Comparison of ENCODE assay signal across 1 cellular context in the genomic region with DNA sequence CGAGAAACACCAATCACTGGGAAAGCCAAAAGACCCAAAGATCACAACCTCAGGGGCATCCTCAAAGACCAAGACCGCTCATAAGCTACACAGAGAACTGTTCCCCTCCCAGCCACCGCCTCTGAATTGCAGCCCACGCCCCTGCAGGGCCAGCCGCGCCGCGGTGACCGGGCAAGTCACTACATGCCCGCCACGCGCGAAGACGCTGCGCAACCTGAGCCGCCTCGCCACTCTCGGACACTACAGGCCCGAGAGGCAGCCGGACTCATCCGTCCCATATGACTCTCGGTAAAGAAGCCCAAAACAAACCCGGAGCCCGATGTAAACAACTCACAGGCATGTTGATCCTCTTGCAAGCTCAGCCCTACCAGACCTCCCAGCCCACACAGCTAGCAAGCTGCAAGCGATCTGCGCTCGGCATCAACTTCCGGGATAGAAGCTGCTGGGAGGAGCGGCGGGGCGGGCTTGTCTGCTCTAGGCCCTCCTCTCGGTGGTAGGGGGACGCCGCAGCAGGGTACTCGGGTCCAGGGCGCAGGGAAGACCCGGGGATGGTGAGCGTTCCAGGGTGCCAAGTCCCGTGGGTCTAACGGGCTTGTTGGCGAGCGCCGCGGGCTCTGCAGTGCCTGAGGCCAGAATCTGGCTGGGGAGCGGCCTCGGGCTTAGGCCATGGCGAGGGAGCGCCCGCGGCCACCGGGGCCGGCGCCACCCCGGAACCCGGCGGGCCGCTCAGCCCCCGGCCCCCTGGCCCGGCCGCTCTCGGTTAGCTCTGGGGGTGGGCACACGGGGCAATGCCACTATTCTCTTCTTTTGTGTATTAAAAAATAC.
A peak's percentile ranks its signal among the peaks of the same experiment; 100 is the strongest.
TF ChIP-seq lines count a peak whose summit lies in the region.

Gene RPS27L, minus strand, starts transcription at position 412 of the 825 bp plus-strand sequence. Its CDS starts 72 bp downstream, at position 340.

TF ChIP-seq in HepG2, 621 proteins besides CTCF, POLR2A, EP300 and RAD21 (continued from another document and continues in another):
- TF ChIP-seq, protein P1, sequence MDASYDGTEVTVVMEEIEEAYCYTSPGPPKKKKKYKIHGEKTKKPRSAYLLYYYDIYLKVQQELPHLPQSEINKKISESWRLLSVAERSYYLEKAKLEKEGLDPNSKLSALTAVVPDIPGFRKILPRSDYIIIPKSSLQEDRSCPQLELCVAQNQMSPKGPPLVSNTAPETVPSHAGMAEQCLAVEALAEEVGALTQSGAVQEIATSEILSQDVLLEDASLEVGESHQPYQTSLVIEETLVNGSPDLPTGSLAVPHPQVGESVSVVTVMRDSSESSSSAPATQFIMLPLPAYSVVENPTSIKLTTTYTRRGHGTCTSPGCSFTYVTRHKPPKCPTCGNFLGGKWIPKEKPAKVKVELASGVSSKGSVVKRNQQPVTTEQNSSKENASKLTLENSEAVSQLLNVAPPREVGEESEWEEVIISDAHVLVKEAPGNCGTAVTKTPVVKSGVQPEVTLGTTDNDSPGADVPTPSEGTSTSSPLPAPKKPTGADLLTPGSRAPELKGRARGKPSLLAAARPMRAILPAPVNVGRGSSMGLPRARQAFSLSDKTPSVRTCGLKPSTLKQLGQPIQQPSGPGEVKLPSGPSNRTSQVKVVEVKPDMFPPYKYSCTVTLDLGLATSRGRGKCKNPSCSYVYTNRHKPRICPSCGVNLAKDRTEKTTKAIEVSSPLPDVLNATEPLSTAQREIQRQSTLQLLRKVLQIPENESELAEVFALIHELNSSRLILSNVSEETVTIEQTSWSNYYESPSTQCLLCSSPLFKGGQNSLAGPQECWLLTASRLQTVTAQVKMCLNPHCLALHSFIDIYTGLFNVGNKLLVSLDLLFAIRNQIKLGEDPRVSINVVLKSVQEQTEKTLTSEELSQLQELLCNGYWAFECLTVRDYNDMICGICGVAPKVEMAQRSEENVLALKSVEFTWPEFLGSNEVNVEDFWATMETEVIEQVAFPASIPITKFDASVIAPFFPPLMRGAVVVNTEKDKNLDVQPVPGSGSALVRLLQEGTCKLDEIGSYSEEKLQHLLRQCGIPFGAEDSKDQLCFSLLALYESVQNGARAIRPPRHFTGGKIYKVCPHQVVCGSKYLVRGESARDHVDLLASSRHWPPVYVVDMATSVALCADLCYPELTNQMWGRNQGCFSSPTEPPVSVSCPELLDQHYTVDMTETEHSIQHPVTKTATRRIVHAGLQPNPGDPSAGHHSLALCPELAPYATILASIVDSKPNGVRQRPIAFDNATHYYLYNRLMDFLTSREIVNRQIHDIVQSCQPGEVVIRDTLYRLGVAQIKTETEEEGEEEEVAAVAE (CRISPR knock-in tag; IDR thresholded peaks at IDR 0.05; ENCODE audit: borderline replicate concordance): no peak
- TF ChIP-seq NCOA2 (CRISPR knock-in tag; IDR thresholded peaks at IDR 0.05) (peak; percentile 54), SMAD1 (CRISPR knock-in tag; IDR thresholded peaks at IDR 0.05; ENCODE audit: borderline replicate concordance, low read depth) (no peak), RFXANK (CRISPR knock-in tag; IDR thresholded peaks at IDR 0.05) (0 out of 2 replicates have a peak, but pooled peaks have one; percentile 34), FOXJ3 (CRISPR knock-in tag; IDR thresholded peaks at IDR 0.05; ENCODE audit: borderline replicate concordance) (peak; percentile 83), GRHL1 (CRISPR knock-in tag; conservative IDR thresholded peaks at IDR 0.05) (no peak), NRL (CRISPR knock-in tag; IDR thresholded peaks at IDR 0.05; ENCODE audit: borderline replicate concordance) (peak; percentile 58; the same call in 1 of the 2 replicates), SSRP1 (CRISPR knock-in tag; IDR thresholded peaks at IDR 0.05) (no peak), ZNF44 (CRISPR knock-in tag; IDR thresholded peaks at IDR 0.05) (no peak), BHLHE40 (IDR thresholded peaks at IDR 0.05; ENCODE audit: low read length) (no peak), IKZF4 (CRISPR knock-in tag; IDR thresholded peaks at IDR 0.05; ENCODE audit: borderline replicate concordance, low read depth, not compliant biosample characterization) (no peak), ZMAT3 (CRISPR knock-in tag; conservative IDR thresholded peaks at IDR 0.05) (peak; percentile 29; the same call in 1 of the 2 replicates), GPN1 (CRISPR knock-in tag; IDR thresholded peaks at IDR 0.05; ENCODE audit: borderline replicate concordance) (0 out of 2 replicates have a peak, but pooled peaks have one; percentile 7), PLRG1 (conservative IDR thresholded peaks at IDR 0.05) (no peak), ZNF3 (CRISPR knock-in tag; IDR thresholded peaks at IDR 0.05) (no peak), ZNF782 (CRISPR knock-in tag; IDR thresholded peaks at IDR 0.05; ENCODE audit: borderline replicate concordance) (no peak), ZNF510 (CRISPR knock-in tag; IDR thresholded peaks at IDR 0.05; ENCODE audit: low read depth) (no peak), SNRNP70 (IDR thresholded peaks at IDR 0.05; ENCODE audit: low read depth, low read length) (no peak), ZNF615 (CRISPR knock-in tag; IDR thresholded peaks at IDR 0.05; ENCODE audit: borderline replicate concordance) (no peak), ZBED4 (CRISPR knock-in tag; IDR thresholded peaks at IDR 0.05; ENCODE audit: borderline replicate concordance) (no peak), ZNF292 (CRISPR knock-in tag; IDR thresholded peaks at IDR 0.05; ENCODE audit: borderline replicate concordance, low read depth) (peak; percentile 81; the same call in 1 of the 2 replicates), CENPBD1 (CRISPR knock-in tag; IDR thresholded peaks at IDR 0.05; ENCODE audit: borderline replicate concordance, low read depth) (no peak), ZNF766 (CRISPR knock-in tag; IDR thresholded peaks at IDR 0.05; ENCODE audit: borderline replicate concordance) (peak; percentile 85; the same call in 1 of the 2 replicates), ZNF777 (CRISPR knock-in tag; IDR thresholded peaks at IDR 0.05) (peak; percentile 42), MXD1 (CRISPR knock-in tag; IDR thresholded peaks at IDR 0.05) (peak; percentile 60), ZSCAN29 (CRISPR knock-in tag; conservative IDR thresholded peaks at IDR 0.05) (no peak; the same call in 1 of the 2 replicates)
- TF ChIP-seq, protein P2, sequence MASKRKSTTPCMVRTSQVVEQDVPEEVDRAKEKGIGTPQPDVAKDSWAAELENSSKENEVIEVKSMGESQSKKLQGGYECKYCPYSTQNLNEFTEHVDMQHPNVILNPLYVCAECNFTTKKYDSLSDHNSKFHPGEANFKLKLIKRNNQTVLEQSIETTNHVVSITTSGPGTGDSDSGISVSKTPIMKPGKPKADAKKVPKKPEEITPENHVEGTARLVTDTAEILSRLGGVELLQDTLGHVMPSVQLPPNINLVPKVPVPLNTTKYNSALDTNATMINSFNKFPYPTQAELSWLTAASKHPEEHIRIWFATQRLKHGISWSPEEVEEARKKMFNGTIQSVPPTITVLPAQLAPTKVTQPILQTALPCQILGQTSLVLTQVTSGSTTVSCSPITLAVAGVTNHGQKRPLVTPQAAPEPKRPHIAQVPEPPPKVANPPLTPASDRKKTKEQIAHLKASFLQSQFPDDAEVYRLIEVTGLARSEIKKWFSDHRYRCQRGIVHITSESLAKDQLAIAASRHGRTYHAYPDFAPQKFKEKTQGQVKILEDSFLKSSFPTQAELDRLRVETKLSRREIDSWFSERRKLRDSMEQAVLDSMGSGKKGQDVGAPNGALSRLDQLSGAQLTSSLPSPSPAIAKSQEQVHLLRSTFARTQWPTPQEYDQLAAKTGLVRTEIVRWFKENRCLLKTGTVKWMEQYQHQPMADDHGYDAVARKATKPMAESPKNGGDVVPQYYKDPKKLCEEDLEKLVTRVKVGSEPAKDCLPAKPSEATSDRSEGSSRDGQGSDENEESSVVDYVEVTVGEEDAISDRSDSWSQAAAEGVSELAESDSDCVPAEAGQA (IDR thresholded peaks at IDR 0.05; ENCODE audit: low read depth): 0 out of 2 replicates have a peak, but pooled peaks have one; percentile 56
- TF ChIP-seq, protein P2 (CRISPR knock-in tag; IDR thresholded peaks at IDR 0.05; ENCODE audit: borderline replicate concordance): peak; percentile 71
- TF ChIP-seq, protein P3, sequence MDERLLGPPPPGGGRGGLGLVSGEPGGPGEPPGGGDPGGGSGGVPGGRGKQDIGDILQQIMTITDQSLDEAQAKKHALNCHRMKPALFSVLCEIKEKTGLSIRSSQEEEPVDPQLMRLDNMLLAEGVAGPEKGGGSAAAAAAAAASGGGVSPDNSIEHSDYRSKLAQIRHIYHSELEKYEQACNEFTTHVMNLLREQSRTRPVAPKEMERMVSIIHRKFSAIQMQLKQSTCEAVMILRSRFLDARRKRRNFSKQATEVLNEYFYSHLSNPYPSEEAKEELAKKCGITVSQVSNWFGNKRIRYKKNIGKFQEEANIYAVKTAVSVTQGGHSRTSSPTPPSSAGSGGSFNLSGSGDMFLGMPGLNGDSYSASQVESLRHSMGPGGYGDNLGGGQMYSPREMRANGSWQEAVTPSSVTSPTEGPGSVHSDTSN (CRISPR knock-in tag; IDR thresholded peaks at IDR 0.05): no peak
- TF ChIP-seq, protein P4, sequence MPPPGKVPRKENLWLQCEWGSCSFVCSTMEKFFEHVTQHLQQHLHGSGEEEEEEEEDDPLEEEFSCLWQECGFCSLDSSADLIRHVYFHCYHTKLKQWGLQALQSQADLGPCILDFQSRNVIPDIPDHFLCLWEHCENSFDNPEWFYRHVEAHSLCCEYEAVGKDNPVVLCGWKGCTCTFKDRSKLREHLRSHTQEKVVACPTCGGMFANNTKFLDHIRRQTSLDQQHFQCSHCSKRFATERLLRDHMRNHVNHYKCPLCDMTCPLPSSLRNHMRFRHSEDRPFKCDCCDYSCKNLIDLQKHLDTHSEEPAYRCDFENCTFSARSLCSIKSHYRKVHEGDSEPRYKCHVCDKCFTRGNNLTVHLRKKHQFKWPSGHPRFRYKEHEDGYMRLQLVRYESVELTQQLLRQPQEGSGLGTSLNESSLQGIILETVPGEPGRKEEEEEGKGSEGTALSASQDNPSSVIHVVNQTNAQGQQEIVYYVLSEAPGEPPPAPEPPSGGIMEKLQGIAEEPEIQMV (CRISPR knock-in tag; IDR thresholded peaks at IDR 0.05; ENCODE audit: low read depth): peak; percentile 44; the same call in 1 of the 2 replicates
